ENCODE assay signal across 1 cellular context in genomic region chr2:236164201-236164982, GRCh38.
TF ChIP-seq lines count a peak whose summit lies in the region.

No MANE protein-coding gene starts in this region.

TF ChIP-seq in H1, 55 proteins besides CTCF, POLR2A, EP300 and RAD21:
- TF ChIP-seq CHD7 (IDR thresholded peaks at IDR 0.05; ENCODE audit: insufficient replicate concordance, low read length) (no peak), TAF7 (optimal IDR thresholded peaks at IDR 0.05; ENCODE audit: borderline replicate concordance, low read depth, low read length) (no peak), SUZ12 (IDR thresholded peaks at IDR 0.05; ENCODE audit: low read length) (peak; percentile 60; the same call in 1 of the 2 replicates), RNF2 (IDR thresholded peaks at IDR 0.05; ENCODE audit: borderline replicate concordance, low read depth, low read length, missing control alignments, poor library complexity, severe bottlenecking) (peak; percentile 60), E2F6 (IDR thresholded peaks at IDR 0.05) (peak; percentile 61), ASH2L (IDR thresholded peaks at IDR 0.05; ENCODE audit: low read length) (no peak), CTBP2 (IDR thresholded peaks at IDR 0.05; ENCODE audit: borderline replicate concordance, insufficient read depth, insufficient read length, low read length) (peak; percentile 8), BCL11A (IDR thresholded peaks at IDR 0.05; ENCODE audit: low read depth in 2 of 2, low read length in 2 of 2) (no peak), HDAC6 (IDR thresholded peaks at IDR 0.05; ENCODE audit: low read depth, low read length) (no peak), EZH2 (IDR thresholded peaks at IDR 0.05; ENCODE audit: low read depth, low read length, severe bottlenecking) (peak; percentile 53), KDM1A (IDR thresholded peaks at IDR 0.05; ENCODE audit: borderline replicate concordance, low read length) (no peak), TBP (IDR thresholded peaks at IDR 0.05; ENCODE audit: low read depth, low read length) (peak; percentile 18; the same call in 1 of the 2 replicates), KDM4A (IDR thresholded peaks at IDR 0.05; ENCODE audit: low read depth, low read length, severe bottlenecking) (peak; percentile 61)
- TF ChIP-seq, protein P1, sequence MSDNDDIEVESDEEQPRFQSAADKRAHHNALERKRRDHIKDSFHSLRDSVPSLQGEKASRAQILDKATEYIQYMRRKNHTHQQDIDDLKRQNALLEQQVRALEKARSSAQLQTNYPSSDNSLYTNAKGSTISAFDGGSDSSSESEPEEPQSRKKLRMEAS (IDR thresholded peaks at IDR 0.05): peak; percentile 39
